ENCODE assay signal across 16 cellular contexts in genomic region chr9:7006417-7006816, GRCh38.
DNase-seq lines count a peak whose midpoint lies in the region; TF ChIP-seq lines count a peak whose summit lies in the region.
"Had no signal": no experiment of that assay in that cellular context is flagged by ENCODE, and none has a peak within 500 bp of the region (broad histone marks: within the 10 kb centered on the region; RNA-seq: fewer than 3 reads in every experiment).

No MANE protein-coding gene starts in this region.

- no peak overlapping the region for H2AK5ac ChIP-seq in H9 (ENCODE audit: insufficient read length, low read length)

- no peak overlapping the region for H4K5ac ChIP-seq in H9 (ENCODE audit: insufficient read length, low read depth, low read length)

- H3T11ph ChIP-seq in H9 (ENCODE audit: low read length), result no peak overlapping the region

- H2AFZ ChIP-seq in H9 (ENCODE audit: low read length), result no peak overlapping the region
- H2AFZ ChIP-seq: GM23248 had no signal

- H3K9me3 Mint-ChIP-seq in CD8-positive, alpha-beta memory T cell, result peaks cover 0 to 7% (median 4%) of the 10 kb centered on the region in 5 donors
- H3K9me3 Mint-ChIP-seq in H9, result no peaks in the 10 kb centered on the region
- H3K9me3 Mint-ChIP-seq in endothelial cell (ENCODE audit: unreplicated experiment), result no peaks in the 10 kb centered on the region
- H3K9me3 Mint-ChIP-seq in nephron progenitor cell, result peaks cover 23% of the 10 kb centered on the region

- H2BK12ac ChIP-seq in H9 (ENCODE audit: insufficient read length, low read depth, low read length), result no peak overlapping the region

- no peak overlapping the region for H2BK5ac ChIP-seq in H9 (ENCODE audit: insufficient read length, low read length)

- H3K4ac ChIP-seq in H9 (ENCODE audit: low read depth, low read length), result no peak overlapping the region

- H3K9ac ChIP-seq in H9 (ENCODE audit: extremely low read depth, insufficient read length, low read length), result no peak overlapping the region
- H3K9ac ChIP-seq: GM23248 had no signal

- no peaks in the 10 kb centered on the region for H3K23me2 ChIP-seq in H9 (ENCODE audit: insufficient read length, low read depth, low read length, poor library complexity, severe bottlenecking)

- peak overlapping the region in 1 of 7 donors; percentile 29 for H3K4me3 Mint-ChIP-seq in CD8-positive, alpha-beta memory T cell
- H3K4me3 Mint-ChIP-seq in H9, result no peak overlapping the region
- no peak overlapping the region for H3K4me3 Mint-ChIP-seq in endothelial cell (ENCODE audit: unreplicated experiment)
- H3K4me3 Mint-ChIP-seq in nephron progenitor cell, result no peak overlapping the region
- H3K4me3 Mint-ChIP-seq: CD4-positive, alpha-beta memory T cell had no signal

- H3K27me3 ChIP-seq in CD8-positive, alpha-beta memory T cell (ENCODE audit: insufficient read depth, low read length, poor library complexity, severe bottlenecking), result no peaks in the 10 kb centered on the region
- no peaks in the 10 kb centered on the region for H3K27me3 ChIP-seq in H9 (ENCODE audit: insufficient read depth, low read length)
- H3K27me3 ChIP-seq: BE2C had no signal

- no peak overlapping the region for H3K14ac ChIP-seq in H9 (ENCODE audit: insufficient read depth, low read length)

- peak overlapping the region in 5 of 8 donors; percentile 2 to 71 (median 11) for H3K27ac Mint-ChIP-seq in CD8-positive, alpha-beta memory T cell
- peak overlapping the region in 2 of 3 experiments; percentile 8 to 46; a peak in 2 of 7 replicates for H3K27ac Mint-ChIP-seq in H9
- peak overlapping the region; percentile 61 for H3K27ac Mint-ChIP-seq in endothelial cell (ENCODE audit: unreplicated experiment)
- H3K27ac Mint-ChIP-seq in nephron progenitor cell, result peak overlapping the region; percentile 0
- H3K27ac Mint-ChIP-seq: CD4-positive, alpha-beta memory T cell had no signal

- no peaks in the 10 kb centered on the region for H3K4me1 ChIP-seq in CD8-positive, alpha-beta memory T cell (ENCODE audit: insufficient read depth, low read length)
- no peaks in the 10 kb centered on the region for H3K4me1 ChIP-seq in H9 (ENCODE audit: insufficient read depth, low read length)
- H3K4me1 ChIP-seq: A549, BE2C, Caco-2 had no signal

- peaks cover 23 to 75% (median 28%) of the 10 kb centered on the region in 3 donors for H3K36me3 Mint-ChIP-seq in CD8-positive, alpha-beta memory T cell
- H3K36me3 Mint-ChIP-seq in H9 (ENCODE audit: insufficient read depth in 1 of 3, low read depth in 3 of 3) (peaks cover 4 to 15% (median 12%) of the 10 kb centered on the region in 3 experiments; a peak in 6 of 7 replicates), endothelial cell (ENCODE audit: low read depth, unreplicated experiment) (peaks cover 5% of the 10 kb centered on the region), nephron progenitor cell (ENCODE audit: low read depth) (peaks cover 29% of the 10 kb centered on the region)

- H2BK120ac ChIP-seq in H9 (ENCODE audit: low read depth, low read length, poor library complexity, severe bottlenecking), result no peak overlapping the region

- H3K4me1 Mint-ChIP-seq in CD8-positive, alpha-beta memory T cell, result peaks cover 8 to 9% (median 9%) of the 10 kb centered on the region in 3 donors
- H3K4me1 Mint-ChIP-seq in H9, result peaks cover 0 to 5% of the 10 kb centered on the region in 2 experiments; a peak in 2 of 4 replicates
- peaks cover 17% of the 10 kb centered on the region for H3K4me1 Mint-ChIP-seq in endothelial cell (ENCODE audit: unreplicated experiment)
- no peaks in the 10 kb centered on the region for H3K4me1 Mint-ChIP-seq in nephron progenitor cell

- no peak overlapping the region for H3K18ac ChIP-seq in H9 (ENCODE audit: insufficient read length, low read depth, low read length)

- TF ChIP-seq CTCF in H9 (conservative IDR thresholded peaks at IDR 0.05) (no peak), endothelial cell (IDR thresholded peaks at IDR 0.05; ENCODE audit: unreplicated experiment) (no peak), nephron progenitor cell (IDR thresholded peaks at IDR 0.05) (no peak)

- no peak overlapping the region for H3K4me3 ChIP-seq in CD8-positive, alpha-beta memory T cell (ENCODE audit: low read length)
- H3K4me3 ChIP-seq: A549, GM23248, HAP-1 had no signal

- no peak overlapping the region for H2BK15ac ChIP-seq in H9 (ENCODE audit: low read depth, low read length)

- no CpG with 5 or more reads among the region's 2 CpGs for WGBS in H9 (ENCODE audit: extremely low coverage, insufficient read length, low lambda C conversion rate)

- POLR2A ChIA-PET in CD8-positive, alpha-beta memory T cell (lab: Charles Lee), result no interaction called here

- no peak overlapping the region for H2BK20ac ChIP-seq in H9 (ENCODE audit: low read depth, low read length, poor library complexity, severe bottlenecking)

- H3K79me1 ChIP-seq in H9 (ENCODE audit: insufficient read depth, low read depth, low read length, poor library complexity, severe bottlenecking), result no peaks in the 10 kb centered on the region

- no peak overlapping the region for H3K4me2 ChIP-seq in H9 (ENCODE audit: insufficient read depth, insufficient read length, low read length)
- H3K4me2 ChIP-seq: A549 had no signal

- no peak overlapping the region for H3K23ac ChIP-seq in H9 (ENCODE audit: insufficient read length, low read depth, low read length)

- no peaks in the 10 kb centered on the region for H3K79me2 ChIP-seq in H9 (ENCODE audit: insufficient read depth, low read length)

- no peak overlapping the region for H4K8ac ChIP-seq in H9 (replicated peaks; ENCODE audit: insufficient read length, low read depth, low read length)

- no peak overlapping the region for H4K91ac ChIP-seq in H9 (ENCODE audit: insufficient read length, low read depth, low read length)

- no peak overlapping the region for H3K56ac ChIP-seq in H9 (ENCODE audit: insufficient read length, low read depth, low read length)

- H4K20me1 ChIP-seq in H9 (ENCODE audit: control insufficient read depth, insufficient read depth, insufficient read length), result no peaks in the 10 kb centered on the region

- H3K27ac ChIP-seq in CD8-positive, alpha-beta memory T cell (ENCODE audit: low read depth, low read length), result no peak overlapping the region
- H3K27ac ChIP-seq in H9 (ENCODE audit: insufficient read length, low read depth, low read length), result no peak overlapping the region
- H3K27ac ChIP-seq: A549, C4-2B, GM23248 had no signal

- CTCF ChIA-PET in CD8-positive, alpha-beta memory T cell (lab: Charles Lee), result no interaction called here

- peaks cover 6% of the 10 kb centered on the region for H3K9me3 ChIP-seq in CD8-positive, alpha-beta memory T cell (ENCODE audit: low read length)
- H3K9me3 ChIP-seq in H9 (ENCODE audit: control insufficient read depth, low read depth, low read length), result no peaks in the 10 kb centered on the region
- H3K9me3 ChIP-seq: A549, BE2C, Caco-2 had no signal

- DNase-seq in CD8-positive, alpha-beta memory T cell, result no peak
- no peak for DNase-seq in H9
- DNase-seq in endothelial cell (ENCODE audit: low spot score), result no peak
- no peak for DNase-seq in nephron progenitor cell
- DNase-seq in NCI-H1092 treated with DMSO at 0.1 percent for 48 hours (lab: John Stamatoyannopoulos, UW), result no peak
- no peak for DNase-seq in NCI-H446 treated with DMSO at 0.1 percent for 48 hours (lab: John Stamatoyannopoulos, UW)
- DNase-seq in H4 (ENCODE audit: low spot score), result no peak
- DNase-seq: BE2C; Caco-2; CD4-positive, alpha-beta memory T cell; DMS53; GF-D8; GM23248 had no signal

- peaks cover 14% of the 10 kb centered on the region for H3K36me3 ChIP-seq in CD8-positive, alpha-beta memory T cell (ENCODE audit: insufficient read depth, low read length)
- H3K36me3 ChIP-seq: HAP-1 had no signal

- H3K27me3 Mint-ChIP-seq in CD8-positive, alpha-beta memory T cell, result no peaks in the 10 kb centered on the region
- H3K27me3 Mint-ChIP-seq in H9 (ENCODE audit: low read depth) (no peaks in the 10 kb centered on the region), endothelial cell (ENCODE audit: unreplicated experiment) (peaks cover 1% of the 10 kb centered on the region), nephron progenitor cell (ENCODE audit: low read depth, poor library complexity) (no peaks in the 10 kb centered on the region)
- H3K27me3 Mint-ChIP-seq: CD4-positive, alpha-beta memory T cell had no signal

Comparison
In these comparisons a context has a peak if more than half of its experiments do, and no peak if none do; other contexts are left out.
1. H3K27ac Mint-ChIP-seq: peak in every context shown above with its lines; median percentile 61 in endothelial cell; 27 in H9; 11 in CD8-positive, alpha-beta memory T cell; 0 in nephron progenitor cell.